Comparison of ENCODE assay signal across 24 cellular contexts in the genomic region with DNA sequence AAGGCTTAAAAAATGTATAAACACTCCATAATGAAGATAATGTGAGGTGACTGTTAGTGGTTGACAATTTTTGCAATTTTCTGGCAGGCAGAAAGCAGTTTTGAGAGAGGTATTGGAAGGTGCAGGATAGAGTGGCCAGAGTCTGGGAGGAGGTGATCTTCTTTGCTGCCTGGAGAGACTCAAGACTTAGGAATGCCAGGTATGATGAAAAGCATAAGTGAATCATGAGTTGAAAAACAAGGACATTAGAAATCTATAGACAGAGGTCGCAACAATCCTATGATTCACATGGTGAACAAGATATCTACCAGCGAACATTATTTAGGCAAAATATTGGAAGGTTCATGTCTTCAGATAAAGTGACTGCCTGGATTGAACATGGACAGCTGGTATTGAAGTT.
DNase-seq lines count a peak whose midpoint lies in the region; ATAC-seq and TF ChIP-seq lines count a peak whose summit lies in the region.
"Had no signal": no experiment of that assay in that cellular context is flagged by ENCODE, and none has a peak within 500 bp of the region (broad histone marks: within the 10 kb centered on the region; RNA-seq: fewer than 3 reads in every experiment).

No MANE protein-coding gene starts in this region.

- no peaks in the 10 kb centered on the region for H3K23me2 ChIP-seq in H9 (ENCODE audit: insufficient read length, low read depth, low read length, poor library complexity, severe bottlenecking)

- H3K27me3 Mint-ChIP-seq in H9 (ENCODE audit: low read depth) = no peaks in the 10 kb centered on the region; the same call in 1 of the 2 replicates
- H3K27me3 Mint-ChIP-seq: activated B cell treated with CpG ODN at 0.5 μM for 24 hours; activated naive CD8-positive, alpha-beta T cell; T-helper 17 cell had no signal

- no peak overlapping the region for H3K4me3 Mint-ChIP-seq in H9
- H3K4me3 Mint-ChIP-seq: activated B cell treated with CpG ODN at 0.5 μM for 24 hours; activated naive CD8-positive, alpha-beta T cell; activated T-cell treated with anti-CD3 and anti-CD28 coated beads, Interleukin-2, amount 50 U/mL, for 72 hours; CD8-positive, alpha-beta T cell; natural killer cell; T-helper 17 cell had no signal

- H3K4me2 ChIP-seq in H9 (ENCODE audit: insufficient read depth, insufficient read length, low read length) (peak overlapping the region; percentile 25), MM.1S (ENCODE audit: low read depth, low read length) (peak overlapping the region; percentile 22; the same call in 1 of the 2 replicates), mesendoderm (ENCODE audit: low read length) (no peak overlapping the region)

- no peak overlapping the region for H3T11ph ChIP-seq in H9 (ENCODE audit: low read length)

- whole genome bisulfite sequencing in H9 (ENCODE audit: extremely low coverage, insufficient read length, low lambda C conversion rate) = no CpG with 5 or more reads among the region's 2 CpGs
- WGBS in mesendoderm (ENCODE audit: extremely low coverage, insufficient coverage, low lambda C conversion rate) = no CpG with 5 or more reads among the region's 2 CpGs

- H4K91ac ChIP-seq in H9 (ENCODE audit: insufficient read length, low read depth, low read length) = no peak overlapping the region

- H3K9me3 Mint-ChIP-seq in H9 = no peaks in the 10 kb centered on the region
- H3K9me3 Mint-ChIP-seq: activated B cell treated with CpG ODN at 0.5 μM for 24 hours, natural killer cell had no signal

- H3K23ac ChIP-seq in H9 (ENCODE audit: insufficient read length, low read depth, low read length) (no peak overlapping the region), mesendoderm (ENCODE audit: low read length) (no peak overlapping the region)

- H3K14ac ChIP-seq in H9 (ENCODE audit: insufficient read depth, low read length) = no peak overlapping the region

- H2AK5ac ChIP-seq in H9 (ENCODE audit: insufficient read length, low read length) (no peak overlapping the region), mesendoderm (ENCODE audit: low read length) (no peak overlapping the region)

- H3K79me2 ChIP-seq in H9 (ENCODE audit: insufficient read depth, low read length) = no peaks in the 10 kb centered on the region
- H3K79me2 ChIP-seq in MM.1S (ENCODE audit: low read length) = no peaks in the 10 kb centered on the region
- no peaks in the 10 kb centered on the region for H3K79me2 ChIP-seq in mesendoderm (ENCODE audit: control insufficient read depth, insufficient read depth, low read length)

- H3K56ac ChIP-seq in H9 (ENCODE audit: insufficient read length, low read depth, low read length) (no peak overlapping the region), mesendoderm (ENCODE audit: low read length) (no peak overlapping the region)

- peak overlapping the region; percentile 75 for H2BK20ac ChIP-seq in H9 (ENCODE audit: low read depth, low read length, poor library complexity, severe bottlenecking)

- DNase-seq in H9 (no peak), MM.1S (no peak), epithelial cell of esophagus (ENCODE audit: low read depth) (peak; percentile 92), mesendoderm (peak; percentile 32), KBM-7 (no peak), T-helper 2 cell (no peak)
- no peak for DNase-seq in stimulated activated CD4-positive, alpha-beta T cell treated with anti-CD3 and anti-CD28 coated beads, Interleukin-1b, Interleukin-23, amount 100 ng/mL, for 48 hours
- DNase-seq: activated B cell treated with CpG ODN at 0.5 μM for 24 hours; activated T-cell treated with anti-CD3 and anti-CD28 coated beads, Interleukin-2, amount 50 U/mL, for 72 hours; CD8-positive, alpha-beta T cell; heart left ventricle; kidney; MG63; natural killer cell; NCI-H1694; NCI-H446 treated with DMSO at 0.1 percent for 48 hours; pancreas; SHP77; stimulated activated CD4-positive, alpha-beta T cell treated with anti-CD3 and anti-CD28 coated beads, Interleukin-2, amount 100 ng/mL, for 48 hours; stomach; T-helper 17 cell had no signal

- H4K20me1 ChIP-seq in H9 (ENCODE audit: control insufficient read depth, insufficient read depth, insufficient read length) = no peaks in the 10 kb centered on the region
- no peaks in the 10 kb centered on the region for H4K20me1 ChIP-seq in MM.1S (ENCODE audit: insufficient read depth, low read length)

- H3K9ac ChIP-seq in H9 (ENCODE audit: extremely low read depth, insufficient read length, low read length) (no peak overlapping the region), MM.1S (ENCODE audit: low read length) (no peak overlapping the region), mesendoderm (ENCODE audit: low read length) (no peak overlapping the region)

- H3K9me3 ChIP-seq in H9 (ENCODE audit: control insufficient read depth, low read depth, low read length) (no peaks in the 10 kb centered on the region), MM.1S (replicated peaks; ENCODE audit: insufficient read depth, low read length) (no peaks in the 10 kb centered on the region)
- H3K9me3 ChIP-seq: esophagus muscularis mucosa, MG63, pancreas, stomach had no signal

- no peak overlapping the region for H4K8ac ChIP-seq in H9 (replicated peaks; ENCODE audit: insufficient read length, low read depth, low read length)
- no peak overlapping the region for H4K8ac ChIP-seq in mesendoderm (ENCODE audit: low read depth, low read length)

- no peaks in the 10 kb centered on the region; a peak in 1 of 7 replicates for H3K36me3 Mint-ChIP-seq in H9 (ENCODE audit: insufficient read depth in 1 of 3, low read depth in 3 of 3)
- H3K36me3 Mint-ChIP-seq: natural killer cell had no signal

- H3K9me2 ChIP-seq in MM.1S (replicated peaks; ENCODE audit: insufficient read depth, low read length) = no peaks in the 10 kb centered on the region

- no peak for ATAC-seq in HG03039 (IDR thresholded peaks at IDR 0.05; ENCODE audit: unreplicated experiment)
- ATAC-seq: activated T-cell treated with anti-CD3 and anti-CD28 coated beads, Interleukin-2, amount 50 U/mL, for 72 hours; CD8-positive, alpha-beta T cell; heart left ventricle; natural killer cell; pancreas; T-helper 17 cell had no signal

- peaks cover 19 to 20% of the 10 kb centered on the region in 2 experiments for H3K4me1 Mint-ChIP-seq in H9
- H3K4me1 Mint-ChIP-seq: activated B cell treated with CpG ODN at 0.5 μM for 24 hours, natural killer cell, T-helper 17 cell had no signal

- H3K27ac ChIP-seq in H9 (ENCODE audit: insufficient read length, low read depth, low read length) (peak overlapping the region; percentile 46), MM.1S (ENCODE audit: low read length) (peak overlapping the region; percentile 12; the same call in 1 of the 2 replicates), mesendoderm (ENCODE audit: low read depth, low read length) (no peak overlapping the region)
- H3K27ac ChIP-seq: esophagus muscularis mucosa, heart left ventricle, pancreas, stomach had no signal

- H3K79me1 ChIP-seq in H9 (ENCODE audit: insufficient read depth, low read depth, low read length, poor library complexity, severe bottlenecking) (no peaks in the 10 kb centered on the region), mesendoderm (ENCODE audit: low read length) (no peaks in the 10 kb centered on the region)

- H2AFZ ChIP-seq in H9 (ENCODE audit: low read length) = no peak overlapping the region
- no peak overlapping the region for H2AFZ ChIP-seq in MM.1S (ENCODE audit: low read length)

- H3K4me3 ChIP-seq in MM.1S (ENCODE audit: low read length) (no peak overlapping the region), epithelial cell of esophagus (ENCODE audit: low read length) (no peak overlapping the region), mesendoderm (ENCODE audit: low read length) (no peak overlapping the region)
- H3K4me3 ChIP-seq: esophagus muscularis mucosa, heart left ventricle, MG63, pancreas, stomach had no signal

- H2BK15ac ChIP-seq in H9 (ENCODE audit: low read depth, low read length) (no peak overlapping the region), mesendoderm (replicated peaks; ENCODE audit: low read depth) (no peak overlapping the region)

- H3K27ac Mint-ChIP-seq in H9 = peak overlapping the region; percentile 2 to 51 (median 12); a peak in 2 of 7 replicates
- H3K27ac Mint-ChIP-seq: activated B cell treated with CpG ODN at 0.5 μM for 24 hours; activated naive CD8-positive, alpha-beta T cell; activated T-cell treated with anti-CD3 and anti-CD28 coated beads, Interleukin-2, amount 50 U/mL, for 72 hours; CD8-positive, alpha-beta T cell; natural killer cell; T-helper 17 cell had no signal

- in situ Hi-C loops in KBM-7 (cut with MboI; ENCODE audit: low pct_unique_long_range_greater_than_20kb, low sequenced_read_pairs) = no loop called here

- H3K18ac ChIP-seq in H9 (ENCODE audit: insufficient read length, low read depth, low read length) (no peak overlapping the region), mesendoderm (ENCODE audit: low read length) (no peak overlapping the region)

- no peaks in the 10 kb centered on the region for H3K36me3 ChIP-seq in MM.1S (replicated peaks; ENCODE audit: insufficient read depth, low read length)
- H3K36me3 ChIP-seq in mesendoderm (ENCODE audit: control insufficient read depth, insufficient read depth, low read length) = no peaks in the 10 kb centered on the region
- H3K36me3 ChIP-seq: esophagus muscularis mucosa, heart left ventricle, MG63, pancreas, stomach had no signal

- H2BK5ac ChIP-seq in H9 (ENCODE audit: insufficient read length, low read length) = no peak overlapping the region
- H2BK5ac ChIP-seq in mesendoderm (ENCODE audit: low read length) = no peak overlapping the region

- no peaks in the 10 kb centered on the region for H3F3A ChIP-seq in MM.1S (ENCODE audit: insufficient read depth, low read length)

- H2BK120ac ChIP-seq in H9 (ENCODE audit: low read depth, low read length, poor library complexity, severe bottlenecking) (no peak overlapping the region), mesendoderm (ENCODE audit: low read depth, low read length) (no peak overlapping the region)

- H3K4ac ChIP-seq in H9 (ENCODE audit: low read depth, low read length) (no peak overlapping the region), mesendoderm (ENCODE audit: low read depth, low read length) (no peak overlapping the region)

- H3K4me1 ChIP-seq in H9 (ENCODE audit: insufficient read depth, low read length) (peaks cover 3% of the 10 kb centered on the region; the same call in 1 of the 2 replicates), MM.1S (ENCODE audit: low read length) (peaks cover 11% of the 10 kb centered on the region), mesendoderm (ENCODE audit: control insufficient read depth, low read depth, low read length) (no peaks in the 10 kb centered on the region)
- H3K4me1 ChIP-seq: esophagus muscularis mucosa, heart left ventricle, pancreas, stomach had no signal

- no peak overlapping the region for H2BK12ac ChIP-seq in H9 (ENCODE audit: insufficient read length, low read depth, low read length)

- H3K27me3 ChIP-seq in H9 (ENCODE audit: insufficient read depth, low read length) = no peaks in the 10 kb centered on the region
- no peaks in the 10 kb centered on the region for H3K27me3 ChIP-seq in MM.1S (replicated peaks; ENCODE audit: insufficient read depth, low read length)
- no peaks in the 10 kb centered on the region for H3K27me3 ChIP-seq in mesendoderm (ENCODE audit: insufficient read depth, low read length, poor library complexity)
- H3K27me3 ChIP-seq: esophagus muscularis mucosa, heart left ventricle, MG63, pancreas, stomach had no signal

- H4K5ac ChIP-seq in H9 (ENCODE audit: insufficient read length, low read depth, low read length) (no peak overlapping the region), mesendoderm (ENCODE audit: low read length) (no peak overlapping the region)

- TF ChIP-seq CTCF in H9 (conservative IDR thresholded peaks at IDR 0.05) (no peak), MM.1S (IDR thresholded peaks at IDR 0.05; ENCODE audit: low read length) (no peak), epithelial cell of esophagus (IDR thresholded peaks at IDR 0.05; ENCODE audit: insufficient read depth, low read depth, low read length, missing control alignments) (no peak)

Comparison
In these comparisons a context has a peak if more than half of its experiments do, and no peak if none do; other contexts are left out.
1. DNase-seq: peak in epithelial cell of esophagus (single experiment) and mesendoderm (single experiment); none in H9 (single experiment), MM.1S (single experiment), KBM-7 (single experiment), stimulated activated CD4-positive, alpha-beta T cell treated with anti-CD3 and anti-CD28 coated beads, Interleukin-1b, Interleukin-23, amount 100 ng/mL, for 48 hours (single experiment) and T-helper 2 cell (0 of 5).